8 cellular contexts compared by ENCODE assay signal in genomic region chr19:17703823-17704463, GRCh38. TPM values are rescaled to one million over a fixed set of nuclear protein-coding genes. Genes with fewer than 3 reads are reported as not detected.
A peak's percentile ranks its signal among the peaks of the same experiment; 100 is the strongest.
DNase-seq lines count a peak whose midpoint lies in the region; ATAC-seq and TF ChIP-seq lines count a peak whose summit lies in the region.

No MANE protein-coding gene starts in this region.

- H3K4me3 ChIP-seq in Loucy (ENCODE audit: low read length, poor library complexity, severe bottlenecking), result no peak overlapping the region
- no peak overlapping the region for H3K4me3 ChIP-seq in naive thymus-derived CD4-positive, alpha-beta T cell (ENCODE audit: low read length)

- POLR2A ChIA-PET in activated CD8-positive, alpha-beta T cell treated with anti-CD3 and anti-CD28 coated beads for 36 hours (lab: Charles Lee), result interaction anchor here (1.4 kb wide), 1 partner anchor 156 kb away, joined by 4 read pairs; the partner anchor contains the start of gene RPL18A
- POLR2A ChIA-PET in naive thymus-derived CD4-positive, alpha-beta T cell (lab: Charles Lee), result interaction anchor here (1.7 kb wide), 1 partner anchor 155 kb away, joined by 5 read pairs; the partner anchor contains the start of gene RPL18A

- no peak overlapping the region for H3K9ac ChIP-seq in Loucy (ENCODE audit: low read depth, low read length, poor library complexity, severe bottlenecking)

- ATAC-seq in activated CD8-positive, alpha-beta T cell treated with anti-CD3 and anti-CD28 coated beads for 36 hours, result peak; percentile 99
- ATAC-seq in effector memory CD8-positive, alpha-beta T cell (replicated peaks), result peak; percentile 98
- ATAC-seq in naive thymus-derived CD4-positive, alpha-beta T cell, result peak; percentile 97
- ATAC-seq in HG03097 (IDR thresholded peaks at IDR 0.05; ENCODE audit: low FRiP score, unreplicated experiment), result no peak

- no peaks in the 10 kb centered on the region for H3F3A ChIP-seq in Loucy (ENCODE audit: low read depth)

- no peak overlapping the region for H3K4me2 ChIP-seq in Loucy (ENCODE audit: low read depth, low read length, poor library complexity, severe bottlenecking)

- H3K27me3 ChIP-seq in Loucy (ENCODE audit: insufficient read depth, low read length, poor library complexity, severe bottlenecking), result no peaks in the 10 kb centered on the region
- H3K27me3 ChIP-seq in naive thymus-derived CD4-positive, alpha-beta T cell (ENCODE audit: control insufficient read depth in 2 of 2, insufficient read depth in 2 of 2, low read length in 2 of 2), result no peaks in the 10 kb centered on the region

- no peaks in the 10 kb centered on the region for H3K79me2 ChIP-seq in Loucy (ENCODE audit: insufficient read depth, low read length)

- no peaks in the 10 kb centered on the region for H3K9me2 ChIP-seq in Loucy (replicated peaks; ENCODE audit: low read depth, low read length)

- H2AFZ ChIP-seq in Loucy (ENCODE audit: low read length), result no peak overlapping the region

- H3K27ac Mint-ChIP-seq in activated CD8-positive, alpha-beta T cell treated with anti-CD3 and anti-CD28 coated beads for 36 hours, result no peak overlapping the region
- no peak overlapping the region for H3K27ac Mint-ChIP-seq in effector memory CD8-positive, alpha-beta T cell
- H3K27ac Mint-ChIP-seq in naive thymus-derived CD4-positive, alpha-beta T cell, result peak overlapping the region in 1 of 9 donors; percentile 42

- H3K27me3 Mint-ChIP-seq in activated CD8-positive, alpha-beta T cell treated with anti-CD3 and anti-CD28 coated beads for 36 hours, result peaks cover 2% of the 10 kb centered on the region
- H3K27me3 Mint-ChIP-seq in effector memory CD8-positive, alpha-beta T cell, result peaks cover 15 to 20% of the 10 kb centered on the region in 2 donors
- H3K27me3 Mint-ChIP-seq in naive thymus-derived CD4-positive, alpha-beta T cell, result peaks cover 0 to 10% (median 7%) of the 10 kb centered on the region in 5 donors

- H3K36me3 ChIP-seq in Loucy (ENCODE audit: insufficient read depth, low read length), result no peaks in the 10 kb centered on the region
- H3K36me3 ChIP-seq in naive thymus-derived CD4-positive, alpha-beta T cell (ENCODE audit: control insufficient read depth in 2 of 3, insufficient read depth in 3 of 3, low read length in 3 of 3), result no peaks in the 10 kb centered on the region

- DNase-seq in CD1c-positive myeloid dendritic cell (ENCODE audit: extremely low spot score) (peak; percentile 78), NCI-H2081 (lab: John Stamatoyannopoulos, UW) (no peak)
- DNase-seq in activated CD8-positive, alpha-beta T cell treated with anti-CD3 and anti-CD28 coated beads for 36 hours, result peak; percentile 85
- peak; percentile 70 to 77 (median 71) for DNase-seq in effector memory CD8-positive, alpha-beta T cell
- peak; percentile 51 to 77 (median 65) for DNase-seq in naive thymus-derived CD4-positive, alpha-beta T cell
- peak; percentile 65 for DNase-seq in stimulated activated naive CD4-positive, alpha-beta T cell treated with Interleukin-2 at 50 U/mL for 16 hours (lab: John Stamatoyannopoulos, UW)

- TF ChIP-seq CTCF in Loucy (conservative IDR thresholded peaks at IDR 0.05; ENCODE audit: low read length), result peak; percentile 97
- peak; percentile 96 for TF ChIP-seq CTCF in activated CD8-positive, alpha-beta T cell treated with anti-CD3 and anti-CD28 coated beads for 36 hours (IDR thresholded peaks at IDR 0.05)

- intact Hi-C loops in activated CD8-positive, alpha-beta T cell treated with anti-CD3 and anti-CD28 coated beads for 36 hours (cut with micrococcal nuclease), result loop anchor here (5.0 kb wide), 2 partner anchors 78 to 153 kb away; partner anchors contain the start of gene RPL18A
- intact Hi-C loops in naive thymus-derived CD4-positive, alpha-beta T cell (cut with micrococcal nuclease), result loop anchor here (1.0 to 5.0 kb wide), 8 partner anchors 62 to 228 kb away; partner anchors contain the start of gene CCDC124 (in 1 of the 2)

- no peak overlapping the region for H3K4me3 Mint-ChIP-seq in activated CD8-positive, alpha-beta T cell treated with anti-CD3 and anti-CD28 coated beads for 36 hours
- H3K4me3 Mint-ChIP-seq in effector memory CD8-positive, alpha-beta T cell, result no peak overlapping the region
- H3K4me3 Mint-ChIP-seq in naive thymus-derived CD4-positive, alpha-beta T cell, result no peak overlapping the region

- no peaks in the 10 kb centered on the region for H3K4me1 Mint-ChIP-seq in activated CD8-positive, alpha-beta T cell treated with anti-CD3 and anti-CD28 coated beads for 36 hours (ENCODE audit: low read depth)
- H3K4me1 Mint-ChIP-seq in effector memory CD8-positive, alpha-beta T cell (ENCODE audit: low read depth in 2 of 2), result no peaks in the 10 kb centered on the region
- peaks cover 0 to 5% (median 0%) of the 10 kb centered on the region in 7 donors for H3K4me1 Mint-ChIP-seq in naive thymus-derived CD4-positive, alpha-beta T cell

- H3K9me3 ChIP-seq in Loucy (ENCODE audit: insufficient read depth, low read depth, low read length), result no peaks in the 10 kb centered on the region
- H3K9me3 ChIP-seq in naive thymus-derived CD4-positive, alpha-beta T cell (ENCODE audit: control insufficient read depth in 2 of 3, low read length in 3 of 3), result no peaks in the 10 kb centered on the region

- H3K27ac ChIP-seq in naive thymus-derived CD4-positive, alpha-beta T cell (ENCODE audit: low read depth, low read length), result no peak overlapping the region

- H3K9me3 Mint-ChIP-seq in activated CD8-positive, alpha-beta T cell treated with anti-CD3 and anti-CD28 coated beads for 36 hours, result no peaks in the 10 kb centered on the region
- no peaks in the 10 kb centered on the region for H3K9me3 Mint-ChIP-seq in effector memory CD8-positive, alpha-beta T cell
- H3K9me3 Mint-ChIP-seq in naive thymus-derived CD4-positive, alpha-beta T cell, result no peaks in the 10 kb centered on the region

- H4K20me1 ChIP-seq in Loucy (ENCODE audit: insufficient read depth, low read length, poor library complexity, severe bottlenecking), result no peaks in the 10 kb centered on the region

- no peaks in the 10 kb centered on the region for H3K36me3 Mint-ChIP-seq in activated CD8-positive, alpha-beta T cell treated with anti-CD3 and anti-CD28 coated beads for 36 hours (ENCODE audit: low read depth)
- H3K36me3 Mint-ChIP-seq in effector memory CD8-positive, alpha-beta T cell (ENCODE audit: insufficient read depth), result no peaks in the 10 kb centered on the region
- H3K36me3 Mint-ChIP-seq in naive thymus-derived CD4-positive, alpha-beta T cell, result no peaks in the 10 kb centered on the region

- no peaks in the 10 kb centered on the region for H3K4me1 ChIP-seq in Loucy (ENCODE audit: insufficient read depth, low read length, poor library complexity, severe bottlenecking)
- no peaks in the 10 kb centered on the region for H3K4me1 ChIP-seq in naive thymus-derived CD4-positive, alpha-beta T cell (ENCODE audit: control insufficient read depth in 2 of 2, insufficient read depth in 2 of 2, low read length in 2 of 2)

- CTCF ChIA-PET in activated CD8-positive, alpha-beta T cell treated with anti-CD3 and anti-CD28 coated beads for 36 hours (lab: Charles Lee), result interaction anchor here (0.7 to 4.8 kb wide), 29 partner anchors 11 to 229 kb away, joined by 3 to 36 read pairs (median 5); partner anchors contain the start of genes B3GNT3, CCDC124, FCHO1 and MAP1S
- CTCF ChIA-PET in naive thymus-derived CD4-positive, alpha-beta T cell (lab: Charles Lee), result interaction anchor here (0.7 to 5.0 kb wide), 12 partner anchors 15 to 156 kb away, joined by 3 to 48 read pairs (median 4); partner anchors contain the start of genes B3GNT3, MAP1S and RPL18A

RNA-seq across cellular contexts. Expression of gene MAP1S, which starts 15.3 kb away (rescaled TPM):
- total RNA-seq in activated CD8-positive, alpha-beta T cell treated with anti-CD3 and anti-CD28 coated beads for 36 hours, result 10 to 100 TPM; 53.8 to 54.7 TPM
- total RNA-seq in naive thymus-derived CD4-positive, alpha-beta T cell, result 10 to 100 TPM; 28.6 to 73.8 (median 52.5) TPM
- 10 to 100 TPM; 21.9 to 48.4 TPM for polyA plus RNA-seq in naive thymus-derived CD4-positive, alpha-beta T cell

RNA-seq across cellular contexts. Expression of gene UNC13A, which starts 15.8 kb away (rescaled TPM):
- not detected for total RNA-seq in activated CD8-positive, alpha-beta T cell treated with anti-CD3 and anti-CD28 coated beads for 36 hours
- under 1 TPM in 4 of 5 experiments, not detected in 1; 0.03 to 0.30 (median 0.11) TPM for total RNA-seq in naive thymus-derived CD4-positive, alpha-beta T cell
- polyA plus RNA-seq in naive thymus-derived CD4-positive, alpha-beta T cell, result under 1 TPM; 0.02 to 0.04 TPM

RNA-seq across cellular contexts. Expression of gene FCHO1, which starts 47.3 kb away (rescaled TPM):
- total RNA-seq in activated CD8-positive, alpha-beta T cell treated with anti-CD3 and anti-CD28 coated beads for 36 hours, result 10 to 100 TPM; 36.9 to 38.3 TPM
- 100 to 1,000 TPM in 2 of 5 experiments, 10 to 100 TPM in 3; 73.2 to 107 (median 87.7) TPM for total RNA-seq in naive thymus-derived CD4-positive, alpha-beta T cell
- 10 to 100 TPM; 14.7 to 43.4 TPM for polyA plus RNA-seq in naive thymus-derived CD4-positive, alpha-beta T cell

Comparison
In these comparisons a context has a peak if more than half of its experiments do, and no peak if none do; other contexts are left out.
1. DNase-seq: peak in CD1c-positive myeloid dendritic cell (single experiment), activated CD8-positive, alpha-beta T cell treated with anti-CD3 and anti-CD28 coated beads for 36 hours (single experiment), effector memory CD8-positive, alpha-beta T cell (3 of 3), naive thymus-derived CD4-positive, alpha-beta T cell (9 of 9) and stimulated activated naive CD4-positive, alpha-beta T cell treated with Interleukin-2 at 50 U/mL for 16 hours (single experiment); none in NCI-H2081 (0 of 2).